Comparison of ENCODE assay signal across 16 cellular contexts in genomic region chr11:43962383-43962969, GRCh38. TPM values are rescaled to one million over a fixed set of nuclear protein-coding genes. Genes with fewer than 3 reads are reported as not detected.
DNase-seq lines count a peak whose midpoint lies in the region; ATAC-seq and TF ChIP-seq lines count a peak whose summit lies in the region.
"Had no signal": no experiment of that assay in that cellular context is flagged by ENCODE, and none has a peak within 500 bp of the region (broad histone marks: within the 10 kb centered on the region; RNA-seq: fewer than 3 reads in every experiment).

No MANE protein-coding gene starts in this region.

- no peak overlapping the region for H3K9ac ChIP-seq in neural progenitor cell
- H3K9ac ChIP-seq: BLaER1 treated with 17β-estradiol and CSF1 and Interleukin-3, amounts not matched to agents 10 nM and 100 nM had no signal

- H3K27me3 Mint-ChIP-seq in neural progenitor cell (ENCODE audit: insufficient read depth, low read depth), result peaks cover 5% of the 10 kb centered on the region

- H3K4me3 ChIP-seq in neural progenitor cell, result peak overlapping the region; percentile 16
- H3K4me3 ChIP-seq: BLaER1 treated with 17β-estradiol and CSF1 and Interleukin-3, amounts not matched to agents 10 nM and 100 nM had no signal

- TF ChIP-seq CTCF in neural progenitor cell (IDR thresholded peaks at IDR 0.05), result no peak

- H3K4me1 Mint-ChIP-seq in neural progenitor cell, result peaks cover 34% of the 10 kb centered on the region
- H3K4me1 Mint-ChIP-seq: stimulated activated naive B cell treated with anti-CD40 and anti-IgM and Interleukin-4, amounts not matched to agents 10 μg/mL and 1 μg/mL and 100 μg/mL, for 72 hours; T-cell had no signal

- H3K36me3 Mint-ChIP-seq in neural progenitor cell, result peaks cover 2% of the 10 kb centered on the region
- H3K36me3 Mint-ChIP-seq: stimulated activated naive B cell treated with anti-CD40 and anti-IgM and Interleukin-4, amounts not matched to agents 10 μg/mL and 1 μg/mL and 100 μg/mL, for 72 hours; T-cell had no signal

- H3K9me3 Mint-ChIP-seq in neural progenitor cell, result peaks cover 26% of the 10 kb centered on the region

- peak overlapping the region; percentile 58 for H3K4me3 Mint-ChIP-seq in neural progenitor cell
- H3K4me3 Mint-ChIP-seq: stimulated activated naive B cell treated with anti-CD40 and anti-IgM and Interleukin-4, amounts not matched to agents 10 μg/mL and 1 μg/mL and 100 μg/mL, for 72 hours; T-cell had no signal

- H3K9me3 ChIP-seq in neural progenitor cell (ENCODE audit: low read depth), result peaks cover 8% of the 10 kb centered on the region

- ATAC-seq in GM21367 (IDR thresholded peaks at IDR 0.05; ENCODE audit: unreplicated experiment) (no peak), HG03097 (IDR thresholded peaks at IDR 0.05; ENCODE audit: low FRiP score, unreplicated experiment) (no peak)
- ATAC-seq: activated CD4-positive, CD25-positive, alpha-beta regulatory T cell treated with anti-CD3 and anti-CD28 coated beads, Interleukin-2, amount 50 U/mL, for 24 hours; stimulated activated naive B cell treated with anti-CD40 and anti-IgM and Interleukin-4, amounts not matched to agents 10 μg/mL and 1 μg/mL and 100 μg/mL, for 72 hours; T-cell had no signal

- peak overlapping the region; percentile 20 for H3K27ac Mint-ChIP-seq in neural progenitor cell
- H3K27ac Mint-ChIP-seq: stimulated activated naive B cell treated with anti-CD40 and anti-IgM and Interleukin-4, amounts not matched to agents 10 μg/mL and 1 μg/mL and 100 μg/mL, for 72 hours; T-cell had no signal

- no peaks in the 10 kb centered on the region for H4K20me1 ChIP-seq in neural progenitor cell (ENCODE audit: low read depth)
- H4K20me1 ChIP-seq: BLaER1 treated with 17β-estradiol and CSF1 and Interleukin-3, amounts not matched to agents 10 nM and 100 nM had no signal

- DNase-seq in EH (ENCODE audit: low read depth) (peak; percentile 58), NCI-H69 (lab: John Stamatoyannopoulos, UW) (peak; percentile 89), epidermal melanocyte (ENCODE audit: insufficient read length, low spot score) (peak; percentile 73), neural progenitor cell (ENCODE audit: low spot score) (peak; percentile 49), NCI-H1694 (lab: John Stamatoyannopoulos, UW) (no peak), NCI-H1436 treated with DMSO at 0.1 percent for 48 hours (lab: John Stamatoyannopoulos, UW) (no peak)
- DNase-seq: Kasumi-1; NCI-H2171 treated with DMSO at 0.1 percent for 48 hours; OCI-M1; stimulated activated CD4-positive, alpha-beta T cell treated with anti-CD3 and anti-CD28 coated beads, Interleukin-2, amount 100 ng/mL, for 48 hours; stimulated activated naive B cell treated with anti-CD40 and anti-IgM and Interleukin-4, amounts not matched to agents 10 μg/mL and 1 μg/mL and 100 μg/mL, for 72 hours; T-cell had no signal

- H3K36me3 ChIP-seq in neural progenitor cell, result no peaks in the 10 kb centered on the region
- H3K36me3 ChIP-seq: BLaER1 treated with 17β-estradiol and CSF1 and Interleukin-3, amounts not matched to agents 10 nM and 100 nM had no signal

- H3F3A ChIP-seq in neural progenitor cell (ENCODE audit: low read depth), result peaks cover 16% of the 10 kb centered on the region

- H3K27me3 ChIP-seq in neural progenitor cell, result no peaks in the 10 kb centered on the region
- H3K27me3 ChIP-seq: BLaER1 treated with 17β-estradiol and CSF1 and Interleukin-3, amounts not matched to agents 10 nM and 100 nM had no signal

- peak overlapping the region; percentile 73 for H3K4me2 ChIP-seq in neural progenitor cell

- H3K4me1 ChIP-seq in neural progenitor cell, result peaks cover 24% of the 10 kb centered on the region
- H3K4me1 ChIP-seq: BLaER1 treated with 17β-estradiol and CSF1 and Interleukin-3, amounts not matched to agents 10 nM and 100 nM had no signal

- no peaks in the 10 kb centered on the region for H3K79me2 ChIP-seq in neural progenitor cell (ENCODE audit: low read depth)

- peak overlapping the region; percentile 6 for H2AFZ ChIP-seq in neural progenitor cell (replicated peaks)

- H3K27ac ChIP-seq in neural progenitor cell, result no peak overlapping the region
- H3K27ac ChIP-seq: BLaER1 treated with 17β-estradiol and CSF1 and Interleukin-3, amounts not matched to agents 10 nM and 100 nM had no signal

RNA-seq across cellular contexts. Expression of gene C11orf96, which starts 20.0 kb away (rescaled TPM):
- 0.32 and 5.4 TPM in 2 replicates for total RNA-seq in neural progenitor cell (ENCODE audit: low replicate concordance)

Comparison
In these comparisons a context has a peak if more than half of its experiments do, and no peak if none do; other contexts are left out.
1. DNase-seq: peak in EH (single experiment), NCI-H69 (single experiment), epidermal melanocyte (single experiment) and neural progenitor cell (single experiment); none in NCI-H1694 (single experiment) and NCI-H1436 treated with DMSO at 0.1 percent for 48 hours (single experiment).